Comparison of ENCODE assay signal across 16 cellular contexts in the genomic region with DNA sequence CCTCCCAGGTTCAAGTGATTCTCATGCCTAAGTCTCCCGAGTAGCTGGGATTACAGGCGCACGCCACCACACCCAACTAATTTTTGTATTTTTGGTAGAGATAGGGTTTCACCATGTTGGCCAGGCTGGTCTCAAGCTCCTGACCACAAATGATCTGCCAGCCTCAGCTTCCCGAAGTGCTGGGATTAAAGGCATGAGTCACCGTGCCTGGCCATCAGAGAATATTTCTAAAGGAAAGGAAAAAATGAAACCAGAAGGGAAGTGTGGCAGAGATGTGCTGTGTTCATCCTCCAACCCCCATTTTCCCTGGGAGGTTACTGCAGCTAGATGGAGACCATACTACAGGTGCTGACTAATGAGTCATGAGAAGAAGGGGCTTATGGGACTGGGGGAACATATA.
DNase-seq lines count a peak whose midpoint lies in the region; ATAC-seq, FAIRE-seq and TF ChIP-seq lines count a peak whose summit lies in the region.
"Had no signal": no experiment of that assay in that cellular context is flagged by ENCODE, and none has a peak within 500 bp of the region (broad histone marks: within the 10 kb centered on the region; RNA-seq: fewer than 3 reads in every experiment).

No MANE protein-coding gene starts in this region.

- H3K18ac ChIP-seq in mesenchymal stem cell (ENCODE audit: low read depth in 1 of 2, low read length in 2 of 2) = peak overlapping the region in 1 of 2 experiments; percentile 73

- no peak overlapping the region for H2BK15ac ChIP-seq in mesenchymal stem cell (ENCODE audit: low read depth, poor library complexity, severe bottlenecking)

- no peaks in the 10 kb centered on the region for H3K27me3 ChIP-seq in MG63
- H3K27me3 ChIP-seq in bronchial epithelial cell (ENCODE audit: control insufficient read depth, insufficient read depth, low read length) = no peaks in the 10 kb centered on the region
- H3K27me3 ChIP-seq in mesenchymal stem cell (ENCODE audit: control insufficient read depth in 1 of 2, insufficient read depth in 1 of 2, low read length in 2 of 2) = no peaks in the 10 kb centered on the region
- H3K27me3 ChIP-seq: BE2C had no signal

- H3K4ac ChIP-seq in mesenchymal stem cell (ENCODE audit: low read depth in 1 of 2, low read length in 2 of 2) = peak overlapping the region in 1 of 2 experiments; percentile 28

- no peak overlapping the region for H3K27ac ChIP-seq in mesenchymal stem cell (ENCODE audit: low read length, poor library complexity, severe bottlenecking)

- no peak overlapping the region for H3K4me2 ChIP-seq in mesenchymal stem cell (ENCODE audit: low read length, poor library complexity, severe bottlenecking)

- no peak for FAIRE-seq in bronchial epithelial cell (lab: Jason Lieb, UNC)
- FAIRE-seq: D721Med had no signal

- H3K14ac ChIP-seq in mesenchymal stem cell (ENCODE audit: low read length in 2 of 2) = no peak overlapping the region

- H2BK5ac ChIP-seq in mesenchymal stem cell (ENCODE audit: low read depth, low read length, poor library complexity, severe bottlenecking) = no peak overlapping the region

- H3K9ac ChIP-seq in mesenchymal stem cell (ENCODE audit: low read length) = no peak overlapping the region

- DNase-seq in EL (peak; percentile 38), MG63 (peak; percentile 56), bronchial epithelial cell (ENCODE audit: low read depth) (peak; percentile 15), mesenchymal stem cell (peak; percentile 72), hippocampal formation (lab: John Stamatoyannopoulos, UW) (no peak), head of caudate nucleus (no peak)
- no peak for DNase-seq in activated CD4-positive, alpha-beta T cell treated with anti-CD3 and anti-CD28 coated beads for 4 hours
- DNase-seq: BE2C; CD4-positive, alpha-beta memory T cell; IMR-90; NCI-H1048; NCI-H1694; Right ventricle myocardium superior had no signal

- 58% methylated on average over 5 of the region's 5 CpGs for WGBS in mesenchymal stem cell

- no peak for ATAC-seq in GM21515 (IDR thresholded peaks at IDR 0.05; ENCODE audit: unreplicated experiment)

- no peak overlapping the region for H2BK120ac ChIP-seq in mesenchymal stem cell (ENCODE audit: low read depth, low read length)

- H4K91ac ChIP-seq in mesenchymal stem cell (ENCODE audit: low read length) = no peak overlapping the region

- H3K4me3 ChIP-seq in MG63 = no peak overlapping the region
- no peak overlapping the region for H3K4me3 ChIP-seq in bronchial epithelial cell (ENCODE audit: low read depth, low read length)
- H3K4me3 ChIP-seq in mesenchymal stem cell (ENCODE audit: insufficient read depth in 1 of 2, low read depth in 1 of 2, low read length in 2 of 2) = no peak overlapping the region
- H3K4me3 ChIP-seq: HAP-1 had no signal

- H2AFZ ChIP-seq in mesenchymal stem cell (ENCODE audit: low read depth, low read length) = no peak overlapping the region

- TF ChIP-seq CTCF in bronchial epithelial cell (IDR thresholded peaks at IDR 0.05; ENCODE audit: insufficient read depth, low read length, severe bottlenecking) = no peak

- H2AK5ac ChIP-seq in mesenchymal stem cell (ENCODE audit: low read length, severe bottlenecking) = no peak overlapping the region

- H3K9me3 ChIP-seq in MG63 (peaks cover 12% of the 10 kb centered on the region; the same call in 1 of the 2 replicates), mesenchymal stem cell (ENCODE audit: control insufficient read depth, low read length) (no peaks in the 10 kb centered on the region)
- H3K9me3 ChIP-seq: BE2C had no signal

- H3K23ac ChIP-seq in mesenchymal stem cell (ENCODE audit: low read length in 2 of 2) = no peak overlapping the region

- intact Hi-C loops in head of caudate nucleus (cut with DNase I) = no loop called here

- H2BK12ac ChIP-seq in mesenchymal stem cell (ENCODE audit: low read length in 2 of 2) = peak overlapping the region; percentile 46 to 84

- H3K36me3 ChIP-seq in MG63 (no peaks in the 10 kb centered on the region; the same call in 1 of the 2 replicates), bronchial epithelial cell (ENCODE audit: control insufficient read depth, insufficient read depth, low read length) (no peaks in the 10 kb centered on the region), mesenchymal stem cell (ENCODE audit: control insufficient read depth in 1 of 2, insufficient read depth in 2 of 2, low read depth in 1 of 2, low read length in 2 of 2) (no peaks in the 10 kb centered on the region)
- H3K36me3 ChIP-seq: BE2C, HAP-1 had no signal

- H3K79me1 ChIP-seq in mesenchymal stem cell (replicated peaks; ENCODE audit: low read length, poor library complexity, severe bottlenecking) = no peaks in the 10 kb centered on the region

- peaks cover 3% of the 10 kb centered on the region for H3K4me1 ChIP-seq in mesenchymal stem cell (ENCODE audit: control insufficient read depth, insufficient read depth, low read depth, low read length)
- H3K4me1 ChIP-seq: BE2C, HAP-1 had no signal

- H4K8ac ChIP-seq in mesenchymal stem cell (ENCODE audit: low read length) = no peak overlapping the region

Comparison
In these comparisons a context has a peak if more than half of its experiments do, and no peak if none do; other contexts are left out.
1. DNase-seq: peak in EL (single experiment), MG63 (single experiment), bronchial epithelial cell (single experiment) and mesenchymal stem cell (single experiment); none in hippocampal formation (0 of 2), head of caudate nucleus (0 of 42) and activated CD4-positive, alpha-beta T cell treated with anti-CD3 and anti-CD28 coated beads for 4 hours (0 of 2).